14 cellular contexts compared by ENCODE assay signal in genomic region chr2:113208995-113209868, GRCh38. TPM values are rescaled to one million over a fixed set of nuclear protein-coding genes. Genes with fewer than 3 reads are reported as not detected.
DNase-seq lines count a peak whose midpoint lies in the region; ATAC-seq and TF ChIP-seq lines count a peak whose summit lies in the region.
"Had no signal": no experiment of that assay in that cellular context is flagged by ENCODE, and none has a peak within 500 bp of the region (broad histone marks: within the 10 kb centered on the region; RNA-seq: fewer than 3 reads in every experiment).

No MANE protein-coding gene starts in this region.

- H3K27ac Mint-ChIP-seq in activated T-helper 2 cell treated with anti-CD3 and anti-CD28 coated beads, Interferon-gamma antibody, Interleukin-2, Interleukin-4, amounts not matched to agents 10 μg/mL and 5 μg/mL and 100 μg/mL, durations not matched to agents 14 hours and 24 hours and 36 hours, result no peak overlapping the region

- no peak overlapping the region for H3K4me3 ChIP-seq in mucosa of descending colon

- peaks cover under 1% of the 10 kb centered on the region for H3K4me1 Mint-ChIP-seq in activated T-helper 2 cell treated with anti-CD3 and anti-CD28 coated beads, Interferon-gamma antibody, Interleukin-2, Interleukin-4, amounts not matched to agents 10 μg/mL and 5 μg/mL and 100 μg/mL, durations not matched to agents 14 hours and 24 hours and 36 hours (ENCODE audit: low read depth)

- no peaks in the 10 kb centered on the region for H3K9me3 Mint-ChIP-seq in activated T-helper 2 cell treated with anti-CD3 and anti-CD28 coated beads, Interferon-gamma antibody, Interleukin-2, Interleukin-4, amounts not matched to agents 10 μg/mL and 5 μg/mL and 100 μg/mL, durations not matched to agents 14 hours and 24 hours and 36 hours

- no peaks in the 10 kb centered on the region for H3K27me3 Mint-ChIP-seq in activated T-helper 2 cell treated with anti-CD3 and anti-CD28 coated beads, Interferon-gamma antibody, Interleukin-2, Interleukin-4, amounts not matched to agents 10 μg/mL and 5 μg/mL and 100 μg/mL, durations not matched to agents 14 hours and 24 hours and 36 hours (ENCODE audit: low read depth)

- H3K9me3 ChIP-seq in mucosa of descending colon, result no peaks in the 10 kb centered on the region

- H3K36me3 Mint-ChIP-seq in activated T-helper 2 cell treated with anti-CD3 and anti-CD28 coated beads, Interferon-gamma antibody, Interleukin-2, Interleukin-4, amounts not matched to agents 10 μg/mL and 5 μg/mL and 100 μg/mL, durations not matched to agents 14 hours and 24 hours and 36 hours (ENCODE audit: low read depth), result peaks cover 3% of the 10 kb centered on the region

- intact Hi-C loops in mucosa of descending colon (cut with DNase I, micrococcal nuclease), result no loop called here
- intact Hi-C loops in activated T-helper 2 cell treated with anti-CD3 and anti-CD28 coated beads, Interferon-gamma antibody, Interleukin-2, Interleukin-4, amounts not matched to agents 10 μg/mL and 5 μg/mL and 100 μg/mL, durations not matched to agents 14 hours and 24 hours and 36 hours (cut with micrococcal nuclease), result no loop called here

- H3K27ac ChIP-seq in 22Rv1, result peak overlapping the region; percentile 57

- H3K36me3 ChIP-seq in mucosa of descending colon (ENCODE audit: low read depth), result no peaks in the 10 kb centered on the region

- TF ChIP-seq CTCF in 22Rv1 (IDR thresholded peaks at IDR 0.05), result no peak
- no peak for TF ChIP-seq CTCF in mucosa of descending colon (IDR thresholded peaks at IDR 0.05)

- H3K4me1 ChIP-seq in mucosa of descending colon (ENCODE audit: low read depth), result peaks cover 15% of the 10 kb centered on the region

- DNase-seq in ELR (ENCODE audit: low read depth), result peak; percentile 31
- peak; percentile 62 for DNase-seq in astrocyte of the hippocampus (ENCODE audit: low read depth, low spot score)
- peak; percentile 93 for DNase-seq in kidney glomerular epithelial cell (lab: John Stamatoyannopoulos, UW)
- no peak for DNase-seq in SIG-M5 (lab: John Stamatoyannopoulos, UW)
- no peak for DNase-seq in mucosa of descending colon
- no peak for DNase-seq in activated T-helper 2 cell treated with anti-CD3 and anti-CD28 coated beads, Interferon-gamma antibody, Interleukin-2, Interleukin-4, amounts not matched to agents 10 μg/mL and 5 μg/mL and 100 μg/mL, durations not matched to agents 14 hours and 24 hours and 36 hours (ENCODE audit: low spot score)
- DNase-seq in midbrain (lab: John Stamatoyannopoulos, UW), result no peak
- DNase-seq: activated CD4-positive, alpha-beta T cell treated with anti-CD3 and anti-CD28 coated beads, Interleukin-2, amount 50 U/mL, for 48 hours; activated naive CD4-positive, alpha-beta T cell treated with anti-CD3 and anti-CD28 coated beads, Interleukin-2, amount 50 U/mL, for 16 hours; C1 segment of cervical spinal cord; NCI-H187 treated with DMSO at 0.1 percent for 48 hours; NCI-H748 treated with DMSO at 0.1 percent for 48 hours had no signal

- no peak overlapping the region for H3K4me3 Mint-ChIP-seq in activated T-helper 2 cell treated with anti-CD3 and anti-CD28 coated beads, Interferon-gamma antibody, Interleukin-2, Interleukin-4, amounts not matched to agents 10 μg/mL and 5 μg/mL and 100 μg/mL, durations not matched to agents 14 hours and 24 hours and 36 hours (ENCODE audit: low read depth)

- no peak for ATAC-seq in mucosa of descending colon

RNA-seq across cellular contexts. Expression of gene PSD4, which starts 35.5 kb away (rescaled TPM):
- 10 to 100 TPM; 40.8 to 91.3 (median 64.4) TPM for total RNA-seq in mucosa of descending colon
- 313 and 319 TPM in 2 replicates for total RNA-seq in activated T-helper 2 cell treated with anti-CD3 and anti-CD28 coated beads, Interferon-gamma antibody, Interleukin-2, Interleukin-4, amounts not matched to agents 10 μg/mL and 5 μg/mL and 100 μg/mL, durations not matched to agents 14 hours and 24 hours and 36 hours
- total RNA-seq: G401 had no signal

Comparison
In these comparisons a context has a peak if more than half of its experiments do, and no peak if none do; other contexts are left out.
1. DNase-seq: peak in ELR (single experiment), astrocyte of the hippocampus (single experiment) and kidney glomerular epithelial cell (single experiment); none in SIG-M5 (single experiment), mucosa of descending colon (0 of 3), activated T-helper 2 cell treated with anti-CD3 and anti-CD28 coated beads, Interferon-gamma antibody, Interleukin-2, Interleukin-4, amounts not matched to agents 10 μg/mL and 5 μg/mL and 100 μg/mL, durations not matched to agents 14 hours and 24 hours and 36 hours (single experiment) and midbrain (single experiment).